18 cellular contexts compared by ENCODE assay signal in the genomic region with DNA sequence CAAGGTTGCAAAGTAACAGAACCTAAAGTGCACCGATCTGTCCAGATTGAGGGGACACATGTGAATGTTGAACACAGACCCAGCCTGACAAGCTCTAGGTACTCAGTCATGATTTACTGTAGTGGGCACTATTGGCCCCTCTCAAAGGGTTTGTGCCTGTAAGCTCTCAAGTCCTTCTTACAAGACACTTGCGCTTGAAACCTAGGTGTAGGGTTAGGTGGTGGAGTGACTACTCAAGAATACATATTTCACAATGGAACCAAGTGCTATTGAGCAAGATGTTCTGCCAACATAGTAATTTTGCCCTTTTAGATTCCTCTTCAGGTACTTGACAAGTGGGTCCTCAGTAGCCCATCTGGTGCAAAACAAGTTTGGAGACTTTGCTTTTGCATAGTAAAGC.
"Had no signal": no experiment of that assay in that cellular context is flagged by ENCODE, and none has a peak within 500 bp of the region (broad histone marks: within the 10 kb centered on the region; RNA-seq: fewer than 3 reads in every experiment).

No MANE protein-coding gene starts in this region.

- H3K4me3 Mint-ChIP-seq: activated CD4-positive, alpha-beta T cell treated with anti-CD3 and anti-CD28 coated beads, Interleukin-2, amount 10 ng/mL, durations not matched to agents 24 days and 14 days; activated CD8-positive, alpha-beta T cell treated with anti-CD3 and anti-CD28 coated beads, Interleukin-2, amount 10 ng/mL, durations not matched to agents 7 days and 5 days; activated naive CD8-positive, alpha-beta T cell treated with anti-CD3 and anti-CD28 coated beads for 36 hours; central memory CD8-positive, alpha-beta T cell; mesothelial cell of epicardium had no signal

- ATAC-seq: activated CD8-positive, alpha-beta T cell treated with anti-CD3 and anti-CD28 coated beads, Interleukin-2, amount 10 ng/mL, durations not matched to agents 7 days and 5 days; foreskin keratinocyte had no signal

- H3K27ac ChIP-seq: brain microvascular endothelial cell, coronary artery, foreskin keratinocyte, ovary, testis had no signal

- H3K27me3 ChIP-seq: brain microvascular endothelial cell, foreskin keratinocyte, ovary, sigmoid colon, stomach, testis had no signal

- H3K27ac Mint-ChIP-seq: activated CD4-positive, alpha-beta T cell treated with anti-CD3 and anti-CD28 coated beads, Interleukin-2, amount 10 ng/mL, durations not matched to agents 24 days and 14 days; activated CD8-positive, alpha-beta T cell treated with anti-CD3 and anti-CD28 coated beads, Interleukin-2, amount 10 ng/mL, durations not matched to agents 7 days and 5 days; activated naive CD8-positive, alpha-beta T cell treated with anti-CD3 and anti-CD28 coated beads for 36 hours; mesothelial cell of epicardium had no signal

- H3K36me3 ChIP-seq: ovary, sigmoid colon had no signal

- H3K4me1 ChIP-seq: foreskin keratinocyte had no signal

- DNase-seq: activated CD4-positive, alpha-beta T cell treated with anti-CD3 and anti-CD28 coated beads, Interleukin-2, amount 10 ng/mL, durations not matched to agents 24 days and 14 days; activated CD4-positive, CD25-positive, alpha-beta regulatory T cell; activated CD8-positive, alpha-beta memory T cell treated with anti-CD3 and anti-CD28 coated beads, Interleukin-2, amount 50 U/mL, for 4 hours; activated CD8-positive, alpha-beta T cell treated with anti-CD3 and anti-CD28 coated beads, Interleukin-2, amount 10 ng/mL, durations not matched to agents 7 days and 5 days; activated naive CD8-positive, alpha-beta T cell treated with anti-CD3 and anti-CD28 coated beads for 36 hours; activated T-cell treated with anti-CD3 and anti-CD28 coated beads, Interleukin-2, amount 50 U/mL, for 48 hours; brain microvascular endothelial cell; effector CD4-positive, alpha-beta T cell; foreskin keratinocyte; ovary; sigmoid colon; stimulated activated CD4-positive, alpha-beta T cell treated with anti-CD3 and anti-CD28 coated beads, Interleukin-1b, Interleukin-23, amount 100 ng/mL, for 48 hours; stomach; T-helper 2 cell; testis had no signal

- H3K9me3 ChIP-seq: ovary, sigmoid colon, stomach, testis had no signal

- H3K9me3 Mint-ChIP-seq: activated CD4-positive, alpha-beta T cell treated with anti-CD3 and anti-CD28 coated beads, Interleukin-2, amount 10 ng/mL, durations not matched to agents 24 days and 14 days; activated naive CD8-positive, alpha-beta T cell treated with anti-CD3 and anti-CD28 coated beads for 36 hours; central memory CD8-positive, alpha-beta T cell; mesothelial cell of epicardium had no signal

- H3K27me3 Mint-ChIP-seq: activated CD4-positive, alpha-beta T cell treated with anti-CD3 and anti-CD28 coated beads, Interleukin-2, amount 10 ng/mL, durations not matched to agents 24 days and 14 days; activated naive CD8-positive, alpha-beta T cell treated with anti-CD3 and anti-CD28 coated beads for 36 hours; central memory CD8-positive, alpha-beta T cell had no signal

- H3K4me3 ChIP-seq: coronary artery, ovary, sigmoid colon, stomach, testis had no signal
